37 cellular contexts compared by ENCODE assay signal in genomic region chr1:165179306-165179705, GRCh38.
A peak's percentile ranks its signal among the peaks of the same experiment; 100 is the strongest.
DNase-seq lines count a peak whose midpoint lies in the region; ATAC-seq, FAIRE-seq and TF ChIP-seq lines count a peak whose summit lies in the region.
"Had no signal": no experiment of that assay in that cellular context is flagged by ENCODE, and none has a peak within 500 bp of the region (broad histone marks: within the 10 kb centered on the region; RNA-seq: fewer than 3 reads in every experiment).

No MANE protein-coding gene starts in this region.

- no peak overlapping the region for H3K27ac Mint-ChIP-seq in activated CD4-positive, alpha-beta T cell treated with anti-CD3 and anti-CD28 coated beads for 36 hours
- H3K27ac Mint-ChIP-seq: B cell; CD14-positive monocyte; CD4-positive, alpha-beta memory T cell; CD4-positive, alpha-beta T cell; CD4-positive, CD25-positive, alpha-beta regulatory T cell; CD8-positive, alpha-beta memory T cell; CD8-positive, alpha-beta T cell had no signal

- H4K20me1 ChIP-seq in HepG2 (ENCODE audit: insufficient read depth, low read length): no peaks in the 10 kb centered on the region
- H4K20me1 ChIP-seq: BLaER1; BLaER1 treated with 17β-estradiol and CSF1 and Interleukin-3, amounts not matched to agents 10 nM and 100 nM had no signal

- H3K9me3 ChIP-seq in liver (ENCODE audit: control insufficient read depth in 4 of 4, low read length in 3 of 4): no peaks in the 10 kb centered on the region
- peaks cover 14% of the 10 kb centered on the region; the same call in 1 of the 2 replicates for H3K9me3 ChIP-seq in HepG2 (ENCODE audit: low read length)
- no peaks in the 10 kb centered on the region for H3K9me3 ChIP-seq in right lobe of liver
- no peaks in the 10 kb centered on the region for H3K9me3 ChIP-seq in effector memory CD4-positive, alpha-beta T cell (ENCODE audit: control insufficient read depth, low read length)
- H3K9me3 ChIP-seq: A549, BE2C had no signal

- H3K79me2 ChIP-seq in HepG2 (ENCODE audit: insufficient read depth, low read length): no peaks in the 10 kb centered on the region

- H3K4me1 Mint-ChIP-seq in activated CD4-positive, alpha-beta T cell treated with anti-CD3 and anti-CD28 coated beads for 36 hours: no peaks in the 10 kb centered on the region
- H3K4me1 Mint-ChIP-seq: B cell; CD14-positive monocyte; CD4-positive, alpha-beta memory T cell; CD4-positive, CD25-positive, alpha-beta regulatory T cell; CD8-positive, alpha-beta memory T cell had no signal

- in situ Hi-C loops in HepG2 (cut with HindIII; ENCODE audit: extremely low pct_ligation_motif_present, low pct_unique_long_range_greater_than_20kb): no loop called here

- H3K27ac ChIP-seq in liver (ENCODE audit: low read depth in 1 of 2, low read length in 2 of 2): no peak overlapping the region
- H3K27ac ChIP-seq in HepG2 (ENCODE audit: extremely low read length, insufficient read depth, low read length): no peak overlapping the region
- H3K27ac ChIP-seq in right lobe of liver: no peak overlapping the region
- no peak overlapping the region for H3K27ac ChIP-seq in effector memory CD4-positive, alpha-beta T cell (ENCODE audit: insufficient read depth, low read length, poor library complexity, severe bottlenecking)
- H3K27ac ChIP-seq: 22Rv1; A549; BLaER1; BLaER1 treated with 17β-estradiol and CSF1 and Interleukin-3, amounts not matched to agents 10 nM and 100 nM; C4-2B had no signal

- H3K4me2 ChIP-seq in HepG2 (ENCODE audit: low read depth, low read length): no peak overlapping the region
- H3K4me2 ChIP-seq: A549 had no signal

- H3K27me3 Mint-ChIP-seq in activated CD4-positive, alpha-beta T cell treated with anti-CD3 and anti-CD28 coated beads for 36 hours: peaks cover 5% of the 10 kb centered on the region

- no peak overlapping the region for H3K9ac ChIP-seq in liver (ENCODE audit: low read depth in 1 of 2, low read length in 2 of 2)
- H3K9ac ChIP-seq in HepG2 (ENCODE audit: insufficient read depth, low read depth, low read length): no peak overlapping the region
- H3K9ac ChIP-seq: BLaER1; BLaER1 treated with 17β-estradiol and CSF1 and Interleukin-3, amounts not matched to agents 10 nM and 100 nM had no signal

- intact Hi-C loops in HepG2 (cut with micrococcal nuclease; ENCODE audit: unreplicated experiment): no loop called here
- intact Hi-C loops in right lobe of liver (cut with DNase I): no loop called here
- intact Hi-C loops in activated CD4-positive, alpha-beta T cell treated with anti-CD3 and anti-CD28 coated beads for 36 hours (cut with DNase I, micrococcal nuclease): loop anchor here in 1 of 2 experiments (5.0 kb wide), 1 partner anchor 1413 kb away; no protein-coding TSS in a partner anchor

- ATAC-seq in HepG2: no peak
- peak; percentile 81 for ATAC-seq in left lobe of liver
- peak; percentile 71 to 87 (median 78) for ATAC-seq in right lobe of liver
- ATAC-seq in activated CD4-positive, alpha-beta T cell treated with anti-CD3 and anti-CD28 coated beads for 36 hours: no peak
- ATAC-seq: A549; CD8-positive, alpha-beta T cell had no signal

- H3K27me3 ChIP-seq in liver (ENCODE audit: control insufficient read depth in 4 of 4, insufficient read depth in 4 of 4, low read length in 3 of 4) (no peaks in the 10 kb centered on the region), HepG2 (ENCODE audit: control insufficient read depth in 1 of 2, insufficient read depth in 2 of 2, low read length in 2 of 2) (no peaks in the 10 kb centered on the region), bronchial epithelial cell (ENCODE audit: control insufficient read depth, insufficient read depth, low read length) (no peaks in the 10 kb centered on the region), right lobe of liver (no peaks in the 10 kb centered on the region)
- no peaks in the 10 kb centered on the region for H3K27me3 ChIP-seq in effector memory CD4-positive, alpha-beta T cell (replicated peaks; ENCODE audit: control insufficient read depth, insufficient read depth, low read length, poor library complexity, severe bottlenecking)
- H3K27me3 ChIP-seq: BE2C; BLaER1; BLaER1 treated with 17β-estradiol and CSF1 and Interleukin-3, amounts not matched to agents 10 nM and 100 nM had no signal

- H3K4me1 ChIP-seq in liver (ENCODE audit: control insufficient read depth in 4 of 4, insufficient read depth in 4 of 4, low read length in 3 of 4): peaks cover 0 to 20% (median 3%) of the 10 kb centered on the region in 4 donors
- H3K4me1 ChIP-seq in HepG2 (ENCODE audit: insufficient read depth, low read length): no peaks in the 10 kb centered on the region
- peaks cover 0 to 10% (median 0%) of the 10 kb centered on the region in 4 donors for H3K4me1 ChIP-seq in right lobe of liver
- H3K4me1 ChIP-seq in effector memory CD4-positive, alpha-beta T cell (ENCODE audit: control insufficient read depth, insufficient read depth, low read length, poor library complexity, severe bottlenecking): no peaks in the 10 kb centered on the region
- H3K4me1 ChIP-seq: A549, BE2C, Caco-2 had no signal

- TF ChIP-seq CTCF in liver (IDR thresholded peaks at IDR 0.05; ENCODE audit: low read depth, low read length, missing input control) (no peak), HepG2 (CRISPR knock-in tag; IDR thresholded peaks at IDR 0.05) (no peak), bronchial epithelial cell (IDR thresholded peaks at IDR 0.05; ENCODE audit: insufficient read depth, low read length, severe bottlenecking) (no peak), right lobe of liver (IDR thresholded peaks at IDR 0.05) (no peak)

- H3K36me3 Mint-ChIP-seq in activated CD4-positive, alpha-beta T cell treated with anti-CD3 and anti-CD28 coated beads for 36 hours (ENCODE audit: low read depth): no peaks in the 10 kb centered on the region
- H3K36me3 Mint-ChIP-seq: CD14-positive monocyte; CD4-positive, alpha-beta memory T cell; CD8-positive, alpha-beta memory T cell; CD8-positive, alpha-beta T cell had no signal

- H3K9me3 Mint-ChIP-seq in activated CD4-positive, alpha-beta T cell treated with anti-CD3 and anti-CD28 coated beads for 36 hours (ENCODE audit: low read depth): peaks cover 8% of the 10 kb centered on the region

- H3K36me3 ChIP-seq in liver (ENCODE audit: control insufficient read depth in 4 of 4, insufficient read depth in 3 of 4, low read depth in 1 of 4, low read length in 3 of 4) (no peaks in the 10 kb centered on the region), HepG2 (replicated peaks in 1 of 2; ENCODE audit: control insufficient read depth in 1 of 2, insufficient read depth in 2 of 2, low read length in 2 of 2) (no peaks in the 10 kb centered on the region), bronchial epithelial cell (ENCODE audit: control insufficient read depth, insufficient read depth, low read length) (no peaks in the 10 kb centered on the region), right lobe of liver (no peaks in the 10 kb centered on the region)
- no peaks in the 10 kb centered on the region for H3K36me3 ChIP-seq in effector memory CD4-positive, alpha-beta T cell (ENCODE audit: control insufficient read depth, insufficient read depth, low read length)
- H3K36me3 ChIP-seq: BE2C, BLaER1 had no signal

- peak in 1 of 2 donors; percentile 39 for TF ChIP-seq RAD21 in liver (IDR thresholded peaks at IDR 0.05)
- TF ChIP-seq RAD21 in HepG2 (CRISPR knock-in tag; IDR thresholded peaks at IDR 0.05): no peak

- no peak for TF ChIP-seq POLR2A in HepG2 (IDR thresholded peaks at IDR 0.05; ENCODE audit: insufficient read depth in 1 of 2, low read depth in 2 of 2, low read length in 2 of 2)
- TF ChIP-seq POLR2A in right lobe of liver (IDR thresholded peaks at IDR 0.05): no peak

- no TSS peak for BruUV-seq in HepG2 (replicated peaks; lab: Mats Ljungman, UMichigan)

- POLR2A ChIA-PET in HepG2 (lab: Yijun Ruan, JAX): no interaction called here
- POLR2A ChIA-PET in activated CD4-positive, alpha-beta T cell treated with anti-CD3 and anti-CD28 coated beads for 36 hours (lab: Charles Lee): no interaction called here

- FAIRE-seq in HepG2 (lab: Jason Lieb, UNC) (no peak), bronchial epithelial cell (lab: Jason Lieb, UNC) (peak; percentile 13)
- FAIRE-seq: A204.1, A549, D721Med had no signal

- TF ChIP-seq EP300 in HepG2 (IDR thresholded peaks at IDR 0.05; ENCODE audit: low read depth in 2 of 2, low read length in 2 of 2) (no peak), HepG2 (CRISPR knock-in tag; IDR thresholded peaks at IDR 0.05; ENCODE audit: borderline replicate concordance) (no peak)

- H3K4me3 ChIP-seq in liver (ENCODE audit: low read depth in 1 of 3, low read length in 3 of 3) (no peak overlapping the region), HepG2 (replicated peaks in 1 of 3; ENCODE audit: insufficient read depth in 1 of 3, low read depth in 2 of 3, low read length in 3 of 3) (no peak overlapping the region), bronchial epithelial cell (ENCODE audit: low read depth, low read length) (no peak overlapping the region), right lobe of liver (no peak overlapping the region)
- no peak overlapping the region for H3K4me3 ChIP-seq in effector memory CD4-positive, alpha-beta T cell (ENCODE audit: insufficient read depth, low read depth, low read length, poor library complexity, severe bottlenecking)
- H3K4me3 ChIP-seq: A549; BLaER1; BLaER1 treated with 17β-estradiol and CSF1 and Interleukin-3, amounts not matched to agents 10 nM and 100 nM had no signal

- no peak overlapping the region for H2AFZ ChIP-seq in HepG2 (ENCODE audit: low read length)

- no peak for DNase-seq in HepG2 (ENCODE audit: low spot score)
- no peak for DNase-seq in bronchial epithelial cell (ENCODE audit: low read depth)
- no peak for DNase-seq in left lobe of liver (ENCODE audit: low spot score)
- no peak for DNase-seq in right lobe of liver
- no peak for DNase-seq in effector memory CD4-positive, alpha-beta T cell
- no peak for DNase-seq in activated CD4-positive, alpha-beta T cell treated with anti-CD3 and anti-CD28 coated beads for 36 hours
- DNase-seq in NCI-H1436 (lab: John Stamatoyannopoulos, UW): no peak
- DNase-seq: 8988T; ACHN; AML-193; BE2C; C1 segment of cervical spinal cord; Caco-2; Calu3; CD4-positive, alpha-beta memory T cell; CD4-positive, alpha-beta T cell; CD4-positive, CD25-positive, alpha-beta regulatory T cell; CD8-positive, alpha-beta memory T cell; CD8-positive, alpha-beta T cell; COR-L47; DMS 273 treated with DMSO at 0.1 percent for 48 hours; DMS153; DMS53; DMS79; DMS79 treated with DMSO at 0.1 percent for 48 hours; DND-41; EL had no signal

- H3K4me3 Mint-ChIP-seq in activated CD4-positive, alpha-beta T cell treated with anti-CD3 and anti-CD28 coated beads for 36 hours: no peak overlapping the region
- H3K4me3 Mint-ChIP-seq: B cell; CD14-positive monocyte; CD4-positive, alpha-beta memory T cell; CD4-positive, alpha-beta T cell; CD4-positive, CD25-positive, alpha-beta regulatory T cell; CD8-positive, alpha-beta memory T cell; CD8-positive, alpha-beta T cell had no signal

- CTCF ChIA-PET in HepG2 (lab: Yijun Ruan, JAX; ENCODE audit: low intra/inter-chr PET ratio, low total read pairs): no interaction called here
- CTCF ChIA-PET in activated CD4-positive, alpha-beta T cell treated with anti-CD3 and anti-CD28 coated beads for 36 hours (lab: Charles Lee): no interaction called here

- 37% methylated on average over 6 of the region's 6 CpGs for WGBS in liver
- 18% methylated on average over 6 of the region's 6 CpGs for WGBS in HepG2 (ENCODE audit: low lambda C conversion rate)
- WGBS in right lobe of liver (ENCODE audit: insufficient coverage, low coverage, low lambda C conversion rate, missing lambda C conversion rate): 30% methylated on average over 6 of the region's 6 CpGs

Comparison
In these comparisons a context has a peak if more than half of its experiments do, and no peak if none do; other contexts are left out.
1. ATAC-seq: peak in left lobe of liver (single experiment) and right lobe of liver (4 of 4); none in HepG2 (single experiment) and activated CD4-positive, alpha-beta T cell treated with anti-CD3 and anti-CD28 coated beads for 36 hours (single experiment).